ENCODE assay signal across 31 cellular contexts in the genomic region with DNA sequence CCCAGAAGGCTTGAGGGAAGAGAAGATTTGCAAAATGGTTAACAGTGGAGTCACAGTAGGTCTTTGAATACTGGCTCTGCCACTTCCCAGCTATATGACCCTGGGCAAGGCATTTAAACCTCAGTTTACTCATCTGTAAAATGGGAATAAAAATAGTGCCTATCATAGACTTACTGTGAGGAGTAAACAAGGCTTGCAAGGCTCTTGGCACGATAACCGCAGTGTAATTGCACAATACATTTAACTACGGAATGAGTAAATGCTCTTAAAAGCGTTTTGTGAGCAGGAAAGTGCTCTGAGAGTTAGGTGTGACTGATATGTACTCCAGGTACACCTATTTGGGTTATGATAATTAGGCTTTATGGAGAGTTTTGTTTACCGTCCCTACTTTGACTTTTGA. TPM values are rescaled to one million over a fixed set of nuclear protein-coding genes. Genes with fewer than 3 reads are reported as not detected.
DNase-seq lines count a peak whose midpoint lies in the region; ATAC-seq and TF ChIP-seq lines count a peak whose summit lies in the region.
"Had no signal": no experiment of that assay in that cellular context is flagged by ENCODE, and none has a peak within 500 bp of the region (broad histone marks: within the 10 kb centered on the region; RNA-seq: fewer than 3 reads in every experiment).

No MANE protein-coding gene starts in this region.

- TF ChIP-seq CTCF in AG10803 (conservative IDR thresholded peaks at IDR 0.05; ENCODE audit: low read length): no peak
- no peak for TF ChIP-seq CTCF in esophagus muscularis mucosa (IDR thresholded peaks at IDR 0.05)
- no peak for TF ChIP-seq CTCF in chondrocyte (IDR thresholded peaks at IDR 0.05)

- no peaks in the 10 kb centered on the region for H3K27me3 ChIP-seq in esophagus muscularis mucosa
- H3K27me3 ChIP-seq: adrenal gland, neural progenitor cell had no signal

- DNase-seq in AG10803 (ENCODE audit: low read depth) (peak; percentile 4), M059J (ENCODE audit: low read depth) (peak; percentile 27), SKM-1 (lab: John Stamatoyannopoulos, UW; ENCODE audit: unreplicated experiment) (peak; percentile 35), esophagus muscularis mucosa (ENCODE audit: extremely low spot score) (peak; percentile 34), chondrocyte (ENCODE audit: low spot score) (no peak)
- DNase-seq in activated T-cell treated with anti-CD3 and anti-CD28 coated beads, Interleukin-2, amount 50 U/mL, for 4 hours: no peak
- DNase-seq: activated B cell treated with CpG ODN at 0.5 μM for 24 hours; activated CD8-positive, alpha-beta memory T cell treated with anti-CD3 and anti-CD28 coated beads, Interleukin-2, amount 10 ng/mL, durations not matched to agents 7 days and 5 days; activated naive CD4-positive, alpha-beta T cell treated with Interleukin-2 at 50 U/mL for 16 hours; activated T-cell treated with anti-CD3 and anti-CD28 coated beads, Interleukin-2, amount 50 U/mL, for 72 hours; adrenal gland; AML-193; CD4-positive, alpha-beta T cell; effector CD8-positive, alpha-beta T cell; erythroblast; NCI-H1436 treated with DMSO at 0.1 percent for 48 hours; NCI-H2107; NCI-H774; OCI-M1; right cardiac atrium; stimulated activated CD4-positive, alpha-beta T cell treated with anti-CD3 and anti-CD28 coated beads, Interleukin-4, amount 100 ng/mL, for 24 hours; SW 1271; T1000 had no signal

- no peak overlapping the region for H3K4me3 Mint-ChIP-seq in activated T-cell treated with anti-CD3 and anti-CD28 coated beads, Interleukin-2, amount 50 U/mL, for 4 hours
- no peak overlapping the region for H3K4me3 Mint-ChIP-seq in chondrocyte (ENCODE audit: unreplicated experiment)
- H3K4me3 Mint-ChIP-seq: activated B cell treated with CpG ODN at 0.5 μM for 24 hours; activated CD8-positive, alpha-beta memory T cell treated with anti-CD3 and anti-CD28 coated beads, Interleukin-2, amount 10 ng/mL, durations not matched to agents 7 days and 5 days; activated T-cell treated with anti-CD3 and anti-CD28 coated beads, Interleukin-2, amount 50 U/mL, for 72 hours; brain; CD4-positive, alpha-beta T cell; memory B cell; neural progenitor cell; stimulated activated effector memory CD8-positive, alpha-beta T cell treated with anti-CD3 and anti-CD28 coated beads, Interleukin-12 subunit alpha, Interleukin-12 subunit beta, amount 100 ng/mL, for 72 hours had no signal

- H3K4me3 ChIP-seq in AG10803 (ENCODE audit: low read length) (no peak overlapping the region), esophagus muscularis mucosa (no peak overlapping the region)
- H3K4me3 ChIP-seq: adrenal gland, neural progenitor cell had no signal

- 87% methylated on average over 5 of the region's 5 CpGs for WGBS in esophagus muscularis mucosa

- H3K9me3 ChIP-seq in esophagus muscularis mucosa: no peaks in the 10 kb centered on the region
- H3K9me3 ChIP-seq: adrenal gland had no signal

- intact Hi-C loops in esophagus muscularis mucosa (cut with DNase I): no loop called here

- H3K9me3 Mint-ChIP-seq in activated T-cell treated with anti-CD3 and anti-CD28 coated beads, Interleukin-2, amount 50 U/mL, for 4 hours: peaks cover 5% of the 10 kb centered on the region
- peaks cover 4% of the 10 kb centered on the region for H3K9me3 Mint-ChIP-seq in chondrocyte (ENCODE audit: low read depth)
- H3K9me3 Mint-ChIP-seq: activated B cell treated with CpG ODN at 0.5 μM for 24 hours; activated T-cell treated with anti-CD3 and anti-CD28 coated beads, Interleukin-2, amount 50 U/mL, for 72 hours; CD4-positive, alpha-beta T cell; memory B cell; neural progenitor cell; stimulated activated effector memory CD8-positive, alpha-beta T cell treated with anti-CD3 and anti-CD28 coated beads, Interleukin-12 subunit alpha, Interleukin-12 subunit beta, amount 100 ng/mL, for 72 hours had no signal

- TF ChIP-seq POLR2A in esophagus muscularis mucosa (IDR thresholded peaks at IDR 0.05; ENCODE audit: low read depth): no peak

- no peak overlapping the region for H3K27ac Mint-ChIP-seq in chondrocyte (ENCODE audit: unreplicated experiment)
- H3K27ac Mint-ChIP-seq: activated B cell treated with CpG ODN at 0.5 μM for 24 hours; activated CD8-positive, alpha-beta memory T cell treated with anti-CD3 and anti-CD28 coated beads, Interleukin-2, amount 10 ng/mL, durations not matched to agents 7 days and 5 days; activated T-cell treated with anti-CD3 and anti-CD28 coated beads, Interleukin-2, amount 50 U/mL, for 72 hours; CD4-positive, alpha-beta T cell; memory B cell; stimulated activated effector memory CD8-positive, alpha-beta T cell treated with anti-CD3 and anti-CD28 coated beads, Interleukin-12 subunit alpha, Interleukin-12 subunit beta, amount 100 ng/mL, for 72 hours had no signal

- H3K4me1 ChIP-seq in esophagus muscularis mucosa: no peaks in the 10 kb centered on the region
- H3K4me1 ChIP-seq: adrenal gland, neural progenitor cell had no signal

- no peaks in the 10 kb centered on the region for H3K36me3 Mint-ChIP-seq in activated T-cell treated with anti-CD3 and anti-CD28 coated beads, Interleukin-2, amount 50 U/mL, for 4 hours (ENCODE audit: insufficient read depth)
- H3K36me3 Mint-ChIP-seq in chondrocyte (ENCODE audit: low read depth): peaks cover 1% of the 10 kb centered on the region
- H3K36me3 Mint-ChIP-seq: activated CD8-positive, alpha-beta memory T cell treated with anti-CD3 and anti-CD28 coated beads, Interleukin-2, amount 10 ng/mL, durations not matched to agents 7 days and 5 days; brain; memory B cell; neural progenitor cell; stimulated activated effector memory CD8-positive, alpha-beta T cell treated with anti-CD3 and anti-CD28 coated beads, Interleukin-12 subunit alpha, Interleukin-12 subunit beta, amount 100 ng/mL, for 72 hours had no signal

- H3K36me3 ChIP-seq in esophagus muscularis mucosa: no peaks in the 10 kb centered on the region
- H3K36me3 ChIP-seq: adrenal gland, neural progenitor cell had no signal

- no peak for TF ChIP-seq EP300 in esophagus muscularis mucosa (IDR thresholded peaks at IDR 0.05)

- H3K27ac ChIP-seq in esophagus muscularis mucosa (replicated peaks in 1 of 4): no peak overlapping the region
- H3K27ac ChIP-seq: adrenal gland, neural progenitor cell had no signal

- peaks cover 6% of the 10 kb centered on the region for H3K27me3 Mint-ChIP-seq in activated T-cell treated with anti-CD3 and anti-CD28 coated beads, Interleukin-2, amount 50 U/mL, for 4 hours (ENCODE audit: low read depth)
- peaks cover 27% of the 10 kb centered on the region for H3K27me3 Mint-ChIP-seq in chondrocyte (ENCODE audit: low read depth)

- ATAC-seq in GM19395 (IDR thresholded peaks at IDR 0.05; ENCODE audit: unreplicated experiment) (no peak), HG03045 (IDR thresholded peaks at IDR 0.05; ENCODE audit: unreplicated experiment) (no peak)
- no peak for ATAC-seq in activated T-cell treated with anti-CD3 and anti-CD28 coated beads, Interleukin-2, amount 50 U/mL, for 4 hours
- ATAC-seq: activated CD8-positive, alpha-beta memory T cell treated with anti-CD3 and anti-CD28 coated beads, Interleukin-2, amount 10 ng/mL, durations not matched to agents 7 days and 5 days; activated T-cell treated with anti-CD3 and anti-CD28 coated beads, Interleukin-2, amount 50 U/mL, for 72 hours; right cardiac atrium; stimulated activated effector memory CD8-positive, alpha-beta T cell treated with anti-CD3 and anti-CD28 coated beads, Interleukin-12 subunit alpha, Interleukin-12 subunit beta, amount 100 ng/mL, for 72 hours had no signal

- no peaks in the 10 kb centered on the region for H3K4me1 Mint-ChIP-seq in activated T-cell treated with anti-CD3 and anti-CD28 coated beads, Interleukin-2, amount 50 U/mL, for 4 hours (ENCODE audit: low read depth)
- H3K4me1 Mint-ChIP-seq in chondrocyte (ENCODE audit: low read depth): no peaks in the 10 kb centered on the region

RNA-seq across cellular contexts. Expression of a gene that starts 8.4 kb away (rescaled TPM):
- not detected in 2 replicates for total RNA-seq in M059J (2014; rRNA removed; shearing (Covaris generic))
- total RNA-seq in esophagus muscularis mucosa (not detected), chondrocyte (not detected in 3 replicates)
- total RNA-seq in activated T-cell treated with anti-CD3 and anti-CD28 coated beads, Interleukin-2, amount 50 U/mL, for 4 hours: not detected
- total RNA-seq: activated B cell treated with CpG ODN at 0.5 μM for 24 hours; activated CD8-positive, alpha-beta memory T cell treated with anti-CD3 and anti-CD28 coated beads, Interleukin-2, amount 10 ng/mL, durations not matched to agents 7 days and 5 days; adrenal gland; CD4-positive, alpha-beta T cell; frontal cortex; right cardiac atrium; subcutaneous adipose tissue had no signal

RNA-seq across cellular contexts. Expression of a gene that starts 42.2 kb away (rescaled TPM):
- total RNA-seq in M059J (2014; rRNA removed; shearing (Covaris generic)): 24.1 and 30.9 TPM in 2 replicates
- total RNA-seq in esophagus muscularis mucosa (10 to 100 TPM; 28.3 to 32.0 (median 30.1) TPM), chondrocyte (21.4 to 29.1 TPM (median 21.7 TPM) in 3 replicates)
- total RNA-seq in activated T-cell treated with anti-CD3 and anti-CD28 coated beads, Interleukin-2, amount 50 U/mL, for 4 hours: 1 to 10 TPM; 8.1 to 9.9 (median 9.0) TPM

RNA-seq across cellular contexts. Expression of a gene that starts 52.2 kb away (rescaled TPM):
- not detected in 2 replicates for total RNA-seq in M059J (2014; rRNA removed; shearing (Covaris generic))
- not detected for total RNA-seq in esophagus muscularis mucosa
- total RNA-seq in activated T-cell treated with anti-CD3 and anti-CD28 coated beads, Interleukin-2, amount 50 U/mL, for 4 hours: not detected
- total RNA-seq in chondrocyte: not detected in 3 replicates
- total RNA-seq: activated B cell treated with CpG ODN at 0.5 μM for 24 hours; activated CD8-positive, alpha-beta memory T cell treated with anti-CD3 and anti-CD28 coated beads, Interleukin-2, amount 10 ng/mL, durations not matched to agents 7 days and 5 days; activated T-cell treated with anti-CD3 and anti-CD28 coated beads, Interleukin-2, amount 50 U/mL, for 72 hours; adrenal gland; CD4-positive, alpha-beta T cell; frontal cortex; right cardiac atrium had no signal

Comparison
In these comparisons a context has a peak if more than half of its experiments do, and no peak if none do; other contexts are left out.
1. DNase-seq: peak in AG10803 (single experiment), M059J (single experiment), SKM-1 (single experiment) and esophagus muscularis mucosa (single experiment); none in activated T-cell treated with anti-CD3 and anti-CD28 coated beads, Interleukin-2, amount 50 U/mL, for 4 hours (single experiment) and chondrocyte (single experiment).